In the genomic region with DNA sequence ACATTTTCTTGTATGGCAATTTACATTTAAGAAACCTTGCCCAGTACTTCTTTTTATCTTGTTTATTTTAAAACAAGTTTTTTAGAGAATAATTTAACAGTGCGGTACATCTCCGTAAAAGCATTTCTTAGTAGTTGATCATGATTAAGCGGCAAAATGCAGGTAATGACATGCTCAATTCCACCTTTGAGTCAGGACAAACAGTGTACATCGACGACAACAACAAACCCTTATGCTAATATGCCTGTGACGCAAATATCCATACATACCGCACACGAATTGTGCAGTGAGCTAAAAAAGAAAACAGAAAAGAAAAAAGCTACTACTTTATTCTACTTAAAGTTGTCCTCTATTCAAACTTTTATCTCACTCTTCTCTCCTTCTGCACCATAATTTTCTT, we compare ENCODE assay signal across 9 cellular contexts. TPM values are rescaled to one million over a fixed set of nuclear protein-coding genes. Genes with fewer than 3 reads are reported as not detected.
DNase-seq lines count a peak whose midpoint lies in the region; ATAC-seq and TF ChIP-seq lines count a peak whose summit lies in the region.
"Had no signal": no experiment of that assay in that cellular context is flagged by ENCODE, and none has a peak within 500 bp of the region (broad histone marks: within the 10 kb centered on the region; RNA-seq: fewer than 3 reads in every experiment).

No MANE protein-coding gene starts in this region.

- no peaks in the 10 kb centered on the region for H3K9me3 ChIP-seq in psoas muscle

- DNase-seq in DMS114 treated with DMSO at 0.1 percent for 48 hours (lab: John Stamatoyannopoulos, UW; ENCODE audit: unreplicated experiment) = peak; percentile 3
- DNase-seq in WTC11 (ENCODE audit: low spot score) = no peak
- no peak for DNase-seq in glutamatergic neuron
- no peak for DNase-seq in psoas muscle
- no peak for DNase-seq in EL
- DNase-seq in NCI-H2171 (lab: John Stamatoyannopoulos, UW) = no peak
- DNase-seq: activated effector memory CD4-positive, alpha-beta T cell treated with anti-CD3 and anti-CD28 coated beads, Interleukin-2, amount 50 U/mL, for 16 hours had no signal

- no peaks in the 10 kb centered on the region for H3K36me3 ChIP-seq in psoas muscle (ENCODE audit: insufficient read depth in 1 of 2, low read depth in 1 of 2)

- 34 to 44% (median 37%) methylated on average over 8 of the region's 8 CpGs for WGBS in psoas muscle, 3 donors

- H3K9me3 Mint-ChIP-seq in WTC11 (no peaks in the 10 kb centered on the region), glutamatergic neuron (ENCODE audit: unreplicated experiment) (peaks cover 3% of the 10 kb centered on the region)

- TF ChIP-seq CTCF in WTC11 (IDR thresholded peaks at IDR 0.05) (no peak), glutamatergic neuron (IDR thresholded peaks at IDR 0.05; ENCODE audit: partially characterized antibody, unreplicated experiment) (no peak), psoas muscle (IDR thresholded peaks at IDR 0.05) (no peak)

- H3K27ac Mint-ChIP-seq in WTC11 (no peak overlapping the region), glutamatergic neuron (ENCODE audit: unreplicated experiment) (no peak overlapping the region)

- H3K27me3 Mint-ChIP-seq in WTC11 (ENCODE audit: low read depth) = peaks cover 70% of the 10 kb centered on the region
- H3K27me3 Mint-ChIP-seq in glutamatergic neuron (ENCODE audit: unreplicated experiment) = peaks cover 25% of the 10 kb centered on the region

- peak overlapping the region; percentile 70 for H3K4me3 ChIP-seq in psoas muscle

- no peak for ATAC-seq in WTC11
- ATAC-seq in psoas muscle = no peak
- ATAC-seq in HG03025 (IDR thresholded peaks at IDR 0.05; ENCODE audit: low FRiP score, unreplicated experiment) = no peak
- no peak for ATAC-seq in GM21717 (IDR thresholded peaks at IDR 0.05; ENCODE audit: unreplicated experiment)

- H3K4me1 Mint-ChIP-seq in WTC11 (peaks cover 17% of the 10 kb centered on the region), glutamatergic neuron (ENCODE audit: low read depth, unreplicated experiment) (peaks cover 4% of the 10 kb centered on the region)

- H3K27me3 ChIP-seq in psoas muscle (ENCODE audit: insufficient read depth in 3 of 3, low read length in 2 of 3) = peaks cover 0 to 10% (median 0%) of the 10 kb centered on the region in 3 donors

- POLR2A ChIA-PET in WTC11 (lab: Charles Lee) = no interaction called here

- CTCF ChIA-PET in WTC11 (lab: Charles Lee) = interaction anchor here (0.6 to 1.1 kb wide), 2 partner anchors 153 to 290 kb away, joined by 3 to 4 read pairs; no protein-coding TSS in a partner anchor

- no peaks in the 10 kb centered on the region for H3K4me1 ChIP-seq in psoas muscle

- H3K36me3 Mint-ChIP-seq in WTC11 (no peaks in the 10 kb centered on the region), glutamatergic neuron (ENCODE audit: unreplicated experiment) (no peaks in the 10 kb centered on the region)

- H3K4me3 Mint-ChIP-seq in WTC11 (peak overlapping the region; percentile 94), glutamatergic neuron (ENCODE audit: unreplicated experiment) (peak overlapping the region; percentile 95)

- intact Hi-C loops in psoas muscle (cut with DNase I) = no loop called here

- H3K27ac ChIP-seq in psoas muscle = peak overlapping the region; percentile 75

TF ChIP-seq in WTC11, 78 proteins besides CTCF, POLR2A, EP300 and RAD21:
- no peak for TF ChIP-seq ZNF232 (CRISPR knock-in tag; IDR thresholded peaks at IDR 0.05)

RNA-seq across cellular contexts. Expression of gene MAGI2, which starts 1.9 kb away (rescaled TPM):
- 26.6 to 32.2 TPM (median 29.2 TPM) in 3 replicates for total RNA-seq in WTC11 (2021)
- 64.2 TPM for total RNA-seq in glutamatergic neuron (ENCODE audit: unreplicated experiment)
- total RNA-seq in psoas muscle = 1 to 10 TPM; 1.3 to 2.5 (median 2.4) TPM
- polyA plus RNA-seq in psoas muscle = 1 to 10 TPM in 1 of 3 donors, under 1 TPM in 2; 0.46 to 1.4 (median 0.53) TPM
